8 cellular contexts compared by ENCODE assay signal in genomic region chr5:88734191-88734640, GRCh38.
DNase-seq lines count a peak whose midpoint lies in the region; ATAC-seq and TF ChIP-seq lines count a peak whose summit lies in the region.

No MANE protein-coding gene starts in this region.

- DNase-seq in AML-193 (lab: John Stamatoyannopoulos, UW): peak; percentile 49 to 67
- peak; percentile 54 for DNase-seq in GM20000 (ENCODE audit: low spot score)
- DNase-seq in stimulated activated naive B cell treated with anti-CD40 and anti-IgM and Interleukin-4, amounts not matched to agents 10 μg/mL and 1 μg/mL and 100 μg/mL, for 72 hours: peak; percentile 72
- DNase-seq in dedifferentiated amniotic fluid mesenchymal stem cell (ENCODE audit: extremely low spot score): no peak
- no peak for DNase-seq in breast epithelium (ENCODE audit: low spot score in 2 of 2)
- DNase-seq in stimulated activated CD4-positive, alpha-beta T cell treated with anti-CD3 and anti-CD28 coated beads, Interleukin-12 subunit alpha, Interleukin-12 subunit beta, amount 100 ng/mL, for 4 hours: no peak

- no peak for TF ChIP-seq CTCF in GM20000 (IDR thresholded peaks at IDR 0.05; ENCODE audit: extremely low read depth, missing control alignments)
- TF ChIP-seq CTCF in breast epithelium (IDR thresholded peaks at IDR 0.05): no peak

- peak; percentile 53 for ATAC-seq in HG03521 (IDR thresholded peaks at IDR 0.05; ENCODE audit: unreplicated experiment)
- peak; percentile 78 to 82 for ATAC-seq in stimulated activated naive B cell treated with anti-CD40 and anti-IgM and Interleukin-4, amounts not matched to agents 10 μg/mL and 1 μg/mL and 100 μg/mL, for 72 hours (replicated peaks)

- H3K36me3 Mint-ChIP-seq in stimulated activated naive B cell treated with anti-CD40 and anti-IgM and Interleukin-4, amounts not matched to agents 10 μg/mL and 1 μg/mL and 100 μg/mL, for 72 hours: peaks cover 48 to 58% of the 10 kb centered on the region in 2 donors

- H3K36me3 ChIP-seq in breast epithelium: no peaks in the 10 kb centered on the region

- no peaks in the 10 kb centered on the region for H3K9me3 ChIP-seq in breast epithelium

- H3K9me3 Mint-ChIP-seq in stimulated activated naive B cell treated with anti-CD40 and anti-IgM and Interleukin-4, amounts not matched to agents 10 μg/mL and 1 μg/mL and 100 μg/mL, for 72 hours: no peaks in the 10 kb centered on the region

- H3K4me1 ChIP-seq in breast epithelium: no peaks in the 10 kb centered on the region

- intact Hi-C loops in breast epithelium (cut with DNase I; ENCODE audit: low total_unique reads): no loop called here

- H3K4me3 Mint-ChIP-seq in stimulated activated naive B cell treated with anti-CD40 and anti-IgM and Interleukin-4, amounts not matched to agents 10 μg/mL and 1 μg/mL and 100 μg/mL, for 72 hours: peak overlapping the region; percentile 55 to 60

- H3K27ac ChIP-seq in cingulate gyrus (ENCODE audit: low read depth, low read length): peak overlapping the region; percentile 48
- no peak overlapping the region for H3K27ac ChIP-seq in breast epithelium

- peaks cover 48 to 77% of the 10 kb centered on the region in 2 donors for H3K4me1 Mint-ChIP-seq in stimulated activated naive B cell treated with anti-CD40 and anti-IgM and Interleukin-4, amounts not matched to agents 10 μg/mL and 1 μg/mL and 100 μg/mL, for 72 hours

- H3K4me3 ChIP-seq in breast epithelium: no peak overlapping the region

- H3K27ac Mint-ChIP-seq in stimulated activated naive B cell treated with anti-CD40 and anti-IgM and Interleukin-4, amounts not matched to agents 10 μg/mL and 1 μg/mL and 100 μg/mL, for 72 hours: peak overlapping the region; percentile 93

- no peak for TF ChIP-seq POLR2A in breast epithelium (IDR thresholded peaks at IDR 0.05)

- H3K27me3 Mint-ChIP-seq in stimulated activated naive B cell treated with anti-CD40 and anti-IgM and Interleukin-4, amounts not matched to agents 10 μg/mL and 1 μg/mL and 100 μg/mL, for 72 hours: no peaks in the 10 kb centered on the region

- H3K27me3 ChIP-seq in breast epithelium: no peaks in the 10 kb centered on the region

Comparison
In these comparisons a context has a peak if more than half of its experiments do, and no peak if none do; other contexts are left out.
1. DNase-seq: peak in AML-193 (2 of 2), GM20000 (single experiment) and stimulated activated naive B cell treated with anti-CD40 and anti-IgM and Interleukin-4, amounts not matched to agents 10 μg/mL and 1 μg/mL and 100 μg/mL, for 72 hours (single experiment); none in dedifferentiated amniotic fluid mesenchymal stem cell (single experiment), breast epithelium (0 of 2) and stimulated activated CD4-positive, alpha-beta T cell treated with anti-CD3 and anti-CD28 coated beads, Interleukin-12 subunit alpha, Interleukin-12 subunit beta, amount 100 ng/mL, for 4 hours (single experiment).